ENCODE assay signal across 14 cellular contexts in the genomic region with DNA sequence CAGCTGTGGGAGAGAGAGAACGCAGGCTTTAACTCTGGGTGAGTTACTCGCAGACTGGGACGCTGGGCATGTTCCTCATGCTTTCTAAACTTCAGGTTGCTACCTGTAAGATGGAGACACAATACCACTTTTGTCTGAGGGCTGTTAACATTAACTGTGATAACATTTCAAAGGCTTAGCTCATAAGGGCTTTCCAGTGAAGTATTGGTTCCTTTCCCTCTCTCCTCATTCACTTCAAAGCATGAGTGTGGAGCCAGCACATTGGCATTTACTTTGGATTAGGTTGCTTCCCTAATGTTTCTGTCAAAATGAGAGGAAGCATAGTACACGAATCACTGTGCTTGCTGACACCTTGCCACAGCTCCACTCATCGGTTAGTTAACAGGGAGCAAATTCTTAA. TPM values are rescaled to one million over a fixed set of nuclear protein-coding genes. Genes with fewer than 3 reads are reported as not detected.
A peak's percentile ranks its signal among the peaks of the same experiment; 100 is the strongest.
DNase-seq lines count a peak whose midpoint lies in the region; ATAC-seq, FAIRE-seq and TF ChIP-seq lines count a peak whose summit lies in the region.
"Had no signal": no experiment of that assay in that cellular context is flagged by ENCODE, and none has a peak within 500 bp of the region (broad histone marks: within the 10 kb centered on the region; RNA-seq: fewer than 3 reads in every experiment).

No MANE protein-coding gene starts in this region.

- no peak overlapping the region for H3K14ac ChIP-seq in trophoblast cell (ENCODE audit: low read length)

- H4K8ac ChIP-seq in trophoblast cell (ENCODE audit: low read depth, low read length), result no peak overlapping the region

- no peaks in the 10 kb centered on the region for H3K27me3 ChIP-seq in BLaER1 treated with 17β-estradiol and CSF1 and Interleukin-3, amounts not matched to agents 10 nM and 100 nM
- H3K27me3 ChIP-seq in keratinocyte (ENCODE audit: control insufficient read depth, extremely low read depth, insufficient read depth, low read length) (no peaks in the 10 kb centered on the region), trophoblast cell (ENCODE audit: insufficient read depth, low read length) (no peaks in the 10 kb centered on the region), esophagus squamous epithelium (no peaks in the 10 kb centered on the region), uterus (no peaks in the 10 kb centered on the region)

- no peaks in the 10 kb centered on the region for H3K27me3 Mint-ChIP-seq in activated T-helper 17 cell treated with anti-CD3 and anti-CD28 coated beads, Interleukin-2, amount 50 U/mL, for 72 hours

- no peak overlapping the region for H2BK5ac ChIP-seq in trophoblast cell (ENCODE audit: low read depth, low read length, poor library complexity)

- no peak overlapping the region for H2AK5ac ChIP-seq in trophoblast cell (ENCODE audit: low read length)

- TF ChIP-seq CTCF in keratinocyte (optimal IDR thresholded peaks at IDR 0.05 in 1 of 3, IDR thresholded peaks at IDR 0.05 in 1 of 3, conservative IDR thresholded peaks at IDR 0.05 in 1 of 3; ENCODE audit: extremely low read depth in 1 of 3, insufficient read depth in 2 of 3, low read length in 3 of 3) (no peak), esophagus squamous epithelium (IDR thresholded peaks at IDR 0.05) (no peak), uterus (IDR thresholded peaks at IDR 0.05) (no peak)

- no peak overlapping the region for H2BK12ac ChIP-seq in trophoblast cell (ENCODE audit: low read length)

- H4K12ac ChIP-seq in trophoblast cell (ENCODE audit: low read depth, low read length), result no peak overlapping the region

- H3K79me1 ChIP-seq in trophoblast cell (ENCODE audit: low read length), result no peaks in the 10 kb centered on the region

- H3K9me1 ChIP-seq in keratinocyte (ENCODE audit: control insufficient read depth, extremely low read depth, insufficient read depth, low read length), result no peaks in the 10 kb centered on the region

- TF ChIP-seq POLR2A in esophagus squamous epithelium (IDR thresholded peaks at IDR 0.05) (no peak), uterus (IDR thresholded peaks at IDR 0.05) (no peak)

- H2AFZ ChIP-seq in keratinocyte (ENCODE audit: control insufficient read depth, low read length) (no peak overlapping the region), trophoblast cell (ENCODE audit: insufficient read depth, low read length, poor library complexity) (no peak overlapping the region)

- intact Hi-C loops in esophagus squamous epithelium (cut with DNase I) (no loop called here), uterus (cut with DNase I; ENCODE audit: low total_unique reads) (no loop called here)

- peak overlapping the region; percentile 71 for H3K27ac Mint-ChIP-seq in activated T-helper 17 cell treated with anti-CD3 and anti-CD28 coated beads, Interleukin-2, amount 50 U/mL, for 72 hours

- H3K27ac ChIP-seq in BLaER1 treated with 17β-estradiol and CSF1 and Interleukin-3, amounts not matched to agents 10 nM and 100 nM, result no peak overlapping the region
- H3K27ac ChIP-seq in keratinocyte (ENCODE audit: control insufficient read depth, insufficient read depth, low read length) (peak overlapping the region; percentile 15), trophoblast cell (ENCODE audit: low read depth, low read length) (no peak overlapping the region), esophagus squamous epithelium (no peak overlapping the region), uterus (no peak overlapping the region)
- H3K27ac ChIP-seq: A549, RWPE1 had no signal

- no peaks in the 10 kb centered on the region for H3K79me2 ChIP-seq in keratinocyte (ENCODE audit: control insufficient read depth, insufficient read depth, low read length)
- no peaks in the 10 kb centered on the region for H3K79me2 ChIP-seq in trophoblast cell (ENCODE audit: control insufficient read depth, insufficient read depth, low read length, poor library complexity)

- no CpG with 5 or more reads among the region's 5 CpGs for WGBS in trophoblast cell (ENCODE audit: extremely low coverage, insufficient coverage, insufficient read length)
- 67 to 69% methylated on average over 5 of the region's 5 CpGs for WGBS in esophagus squamous epithelium, 2 donors

- H3K4me1 ChIP-seq in BLaER1 treated with 17β-estradiol and CSF1 and Interleukin-3, amounts not matched to agents 10 nM and 100 nM, result peaks cover 13 to 31% (median 18%) of the 10 kb centered on the region in 10 experiments
- H3K4me1 ChIP-seq in keratinocyte (ENCODE audit: control insufficient read depth, extremely low read depth, insufficient read depth, low read length) (peaks cover 58% of the 10 kb centered on the region), trophoblast cell (ENCODE audit: control insufficient read depth in 1 of 2, insufficient read depth in 2 of 2, low read length in 2 of 2) (no peaks in the 10 kb centered on the region), esophagus squamous epithelium (peaks cover 0 to 11% (median 4%) of the 10 kb centered on the region in 3 donors), uterus (no peaks in the 10 kb centered on the region)

- dilution Hi-C loops in keratinocyte (cut with MboI; ENCODE audit: extremely low pct_ligation_motif_present, low sequenced_read_pairs), result no loop called here

- no peaks in the 10 kb centered on the region for H3K9me3 Mint-ChIP-seq in activated T-helper 17 cell treated with anti-CD3 and anti-CD28 coated beads, Interleukin-2, amount 50 U/mL, for 72 hours

- H3K4me3 Mint-ChIP-seq in activated T-helper 17 cell treated with anti-CD3 and anti-CD28 coated beads, Interleukin-2, amount 50 U/mL, for 72 hours, result no peak overlapping the region

- no peak for ATAC-seq in activated T-helper 17 cell treated with anti-CD3 and anti-CD28 coated beads, Interleukin-2, amount 50 U/mL, for 72 hours (replicated peaks)
- ATAC-seq: A549 had no signal

- no peak overlapping the region for H4K91ac ChIP-seq in trophoblast cell (ENCODE audit: low read depth, low read length)

- H3K4me1 Mint-ChIP-seq in activated T-helper 17 cell treated with anti-CD3 and anti-CD28 coated beads, Interleukin-2, amount 50 U/mL, for 72 hours, result peaks cover 10% of the 10 kb centered on the region

- H3K4me2 ChIP-seq in BLaER1 treated with 17β-estradiol and CSF1 and Interleukin-3, amounts not matched to agents 10 nM and 100 nM, result peak overlapping the region in 9 of 11 experiments; percentile 27 to 56 (median 48); a peak in 17 of 22 replicates
- no peak overlapping the region for H3K4me2 ChIP-seq in keratinocyte (ENCODE audit: control insufficient read depth, extremely low read depth, insufficient read depth, low read depth, low read length)
- H3K4me2 ChIP-seq in trophoblast cell (ENCODE audit: low read length), result no peak overlapping the region
- H3K4me2 ChIP-seq: A549 had no signal

- no peaks in the 10 kb centered on the region for H3K9me3 ChIP-seq in BLaER1 treated with 17β-estradiol and CSF1 and Interleukin-3, amounts not matched to agents 10 nM and 100 nM (replicated peaks in 1 of 11)
- H3K9me3 ChIP-seq in keratinocyte (ENCODE audit: control insufficient read depth, low read depth, low read length) (no peaks in the 10 kb centered on the region), trophoblast cell (ENCODE audit: insufficient read depth, low read depth, low read length) (no peaks in the 10 kb centered on the region), esophagus squamous epithelium (no peaks in the 10 kb centered on the region), uterus (no peaks in the 10 kb centered on the region)
- H3K9me3 ChIP-seq: A549, Caco-2 had no signal

- H3K4ac ChIP-seq in trophoblast cell (ENCODE audit: low read depth, low read length), result no peak overlapping the region

- no peak for DNase-seq in keratinocyte (ENCODE audit: low read depth, low spot score)
- DNase-seq in trophoblast cell, result peak; percentile 1 to 48
- no peak for DNase-seq in esophagus squamous epithelium (lab: John Stamatoyannopoulos, UW)
- no peak for DNase-seq in uterus
- no peak for DNase-seq in NCI-H146 (lab: John Stamatoyannopoulos, UW)
- DNase-seq: Caco-2, DMS53, HCEC 1CT, NCI-H446 had no signal

- peaks cover 54% of the 10 kb centered on the region for H3K36me3 Mint-ChIP-seq in activated T-helper 17 cell treated with anti-CD3 and anti-CD28 coated beads, Interleukin-2, amount 50 U/mL, for 72 hours (ENCODE audit: low read depth)

- peak; percentile 20 for FAIRE-seq in keratinocyte (lab: Jason Lieb, UNC)
- FAIRE-seq: A549, HTR-8/SVneo had no signal

- H3K9ac ChIP-seq in BLaER1 treated with 17β-estradiol and CSF1 and Interleukin-3, amounts not matched to agents 10 nM and 100 nM, result no peak overlapping the region
- H3K9ac ChIP-seq in keratinocyte (ENCODE audit: control insufficient read depth, extremely low read depth, insufficient read depth, low read length), result no peak overlapping the region
- H3K9ac ChIP-seq in trophoblast cell (ENCODE audit: low read length), result no peak overlapping the region

- H3K18ac ChIP-seq in trophoblast cell (ENCODE audit: low read length), result no peak overlapping the region

- H3K36me3 ChIP-seq in BLaER1 treated with 17β-estradiol and CSF1 and Interleukin-3, amounts not matched to agents 10 nM and 100 nM, result 0 out of 22 replicates have a peak, but pooled peaks cover 0 to 6% (median 0%) of the 10 kb centered on the region in 11 experiments
- H3K36me3 ChIP-seq in keratinocyte (ENCODE audit: control insufficient read depth in 2 of 2, extremely low read depth in 1 of 2, insufficient read depth in 2 of 2, low read length in 2 of 2) (no peaks in the 10 kb centered on the region), trophoblast cell (ENCODE audit: control insufficient read depth in 1 of 2, insufficient read depth in 2 of 2, low read length in 2 of 2) (peaks cover 0 to 3% of the 10 kb centered on the region in 2 experiments), esophagus squamous epithelium (no peaks in the 10 kb centered on the region), uterus (no peaks in the 10 kb centered on the region)

- H4K20me1 ChIP-seq in BLaER1 treated with 17β-estradiol and CSF1 and Interleukin-3, amounts not matched to agents 10 nM and 100 nM, result no peaks in the 10 kb centered on the region; a peak in 1 of 22 replicates
- H4K20me1 ChIP-seq in keratinocyte (ENCODE audit: control insufficient read depth, extremely low read depth, insufficient read depth, low read length), result no peaks in the 10 kb centered on the region

- H3K4me3 ChIP-seq in BLaER1 treated with 17β-estradiol and CSF1 and Interleukin-3, amounts not matched to agents 10 nM and 100 nM, result no peak overlapping the region
- no peak overlapping the region for H3K4me3 ChIP-seq in keratinocyte (ENCODE audit: control insufficient read depth in 2 of 3, extremely low read depth in 1 of 3, insufficient read depth in 2 of 3, low read depth in 1 of 3, low read length in 3 of 3)
- no peak overlapping the region for H3K4me3 ChIP-seq in trophoblast cell (ENCODE audit: low read depth, low read length)
- no peak overlapping the region for H3K4me3 ChIP-seq in esophagus squamous epithelium
- H3K4me3 ChIP-seq in uterus, result no peak overlapping the region
- H3K4me3 ChIP-seq: A549 had no signal

- H3K23ac ChIP-seq in trophoblast cell (ENCODE audit: low read length), result no peak overlapping the region

- H2BK120ac ChIP-seq in trophoblast cell (ENCODE audit: insufficient read depth, low read length, poor library complexity), result no peak overlapping the region

RNA-seq across cellular contexts. Expression of gene INSIG2, which starts 30.2 kb away (rescaled TPM):
- 100 to 1,000 TPM in 1 of 2 donors, 10 to 100 TPM in 1; 75.4 to 309 TPM for total RNA-seq in activated T-helper 17 cell treated with anti-CD3 and anti-CD28 coated beads, Interleukin-2, amount 50 U/mL, for 72 hours
- 16.2 to 28.6 TPM (median 19.4 TPM) in 3 replicates for polyA plus RNA-seq in keratinocyte
- polyA plus RNA-seq in keratinocyte (2011; ENCODE audit: low read depth), result 14.5 TPM
- 8.6 and 17.8 TPM in 2 replicates for polyA plus RNA-seq in keratinocyte (2011; cell fraction: cytosol; rRNA removed)
- polyA plus RNA-seq in keratinocyte (2011; cell fraction: nucleus; rRNA removed), result 17.1 and 22.3 TPM in 2 replicates
- 12.7 and 34.4 TPM in 2 replicates for polyA plus RNA-seq in keratinocyte (2012; ENCODE audit: low replicate concordance)
- polyA minus RNA-seq in keratinocyte, result 5.7 to 28.0 TPM (median 13.3 TPM) in 3 replicates
- 3.6 TPM for polyA minus RNA-seq in keratinocyte (2011; cell fraction: cytosol; rRNA and poly(A)+ RNA removed)
- polyA minus RNA-seq in keratinocyte (2011; cell fraction: nucleus; rRNA and poly(A)+ RNA removed), result 7.0 and 14.0 TPM in 2 replicates
- polyA plus RNA-seq in trophoblast cell (2013), result 7.8 and 8.2 TPM in 2 replicates
- total RNA-seq in esophagus squamous epithelium (10 to 100 TPM in 1 of 4 donors, 1 to 10 TPM in 3; 2.5 to 10.1 (median 6.5) TPM), uterus (10 to 100 TPM in 3 of 4 donors, 1 to 10 TPM in 1; 3.6 to 42.4 (median 25.8) TPM)

Comparison
In these comparisons a context has a peak if more than half of its experiments do, and no peak if none do; other contexts are left out.
1. H3K4me2 ChIP-seq: peak in BLaER1 treated with 17β-estradiol and CSF1 and Interleukin-3, amounts not matched to agents 10 nM and 100 nM (9 of 11); none in keratinocyte (single experiment) and trophoblast cell (single experiment).
2. DNase-seq: peak in trophoblast cell (2 of 2); none in keratinocyte (single experiment), esophagus squamous epithelium (single experiment), uterus (0 of 2) and NCI-H146 (single experiment).